Comparison of ENCODE assay signal across 31 cellular contexts in genomic region chr1:56777972-56778371, GRCh38. TPM values are rescaled to one million over a fixed set of nuclear protein-coding genes. Genes with fewer than 3 reads are reported as not detected.
"Had no signal": no experiment of that assay in that cellular context is flagged by ENCODE, and none has a peak within 500 bp of the region (broad histone marks: within the 10 kb centered on the region; RNA-seq: fewer than 3 reads in every experiment).

No MANE protein-coding gene starts in this region.

- H2AFZ ChIP-seq: parathyroid adenoma had no signal

- H3K4me3 ChIP-seq: ovary, psoas muscle, skin epidermis, smooth muscle cell, spleen, suprapubic skin, testis, tibial artery, transverse colon, upper lobe of right lung, uterus had no signal

- H3K36me3 ChIP-seq: ovary, spleen, suprapubic skin, tibial artery, transverse colon, upper lobe of right lung, uterus had no signal

- H3K9ac ChIP-seq: parathyroid adenoma had no signal

- H3K79me2 ChIP-seq: parathyroid adenoma had no signal

- H3K4me1 ChIP-seq: psoas muscle, suprapubic skin, testis, tibial artery, transverse colon, upper lobe of right lung, uterus had no signal

- H3K9me3 ChIP-seq: ovary, psoas muscle, spleen, suprapubic skin, testis, tibial artery, transverse colon, upper lobe of right lung, uterus had no signal

- H3K4me2 ChIP-seq: smooth muscle cell had no signal

- ATAC-seq: naive thymus-derived CD8-positive, alpha-beta T cell; natural killer cell treated with Interleukin-12 subunit alpha and Interleukin-12 subunit beta and Interleukin-15 and Interleukin-18, amount 100 ng/mL, for 72 hours; right cardiac atrium; sciatic nerve; stimulated activated memory B cell treated with anti-CD40 and anti-IgM and Interleukin-4, amounts not matched to agents 10 μg/mL and 1 μg/mL and 100 μg/mL, for 72 hours; stimulated activated naive CD8-positive, alpha-beta T cell treated with anti-CD3 and anti-CD28 coated beads, Interleukin-15, amount 100 ng/mL, for 72 hours; stimulated activated naive CD8-positive, alpha-beta T cell treated with anti-CD3 and anti-CD28 coated beads, Interleukin-15, Interleukin-2, amounts not matched to agents 100 U/mL and 50 U/mL, for 24 hours; upper lobe of right lung had no signal

- H3K27ac ChIP-seq: ovary, parathyroid adenoma, psoas muscle, skin epidermis, spleen, suprapubic skin, testis, tibial artery, transverse colon, upper lobe of right lung, uterus had no signal

- H3K27me3 ChIP-seq: ovary, spleen, suprapubic skin, testis, tibial artery, transverse colon, upper lobe of right lung, uterus had no signal

- DNase-seq: naive thymus-derived CD8-positive, alpha-beta T cell; nephron progenitor cell; occipital lobe; ovary; posterior cingulate gyrus; psoas muscle; right cardiac atrium; spleen; stimulated activated CD4-positive, alpha-beta T cell treated with anti-CD3 and anti-CD28 coated beads, Interleukin-12 subunit alpha, Interleukin-12 subunit beta, amount 100 ng/mL, for 4 hours; stimulated activated CD4-positive, alpha-beta T cell treated with anti-CD3 and anti-CD28 coated beads, Interleukin-1b, Interleukin-23, amount 100 ng/mL, for 48 hours; stimulated activated CD4-positive, alpha-beta T cell treated with anti-CD3 and anti-CD28 coated beads, Interleukin-4, amount 100 ng/mL, for 1 hour; stimulated activated CD4-positive, alpha-beta T cell treated with anti-CD3 and anti-CD28 coated beads, Interleukin-4, amount 100 ng/mL, for 4 hours; stimulated activated CD8-positive, alpha-beta memory T cell treated with anti-CD3 and anti-CD28 coated beads, Interleukin-4, amount 100 ng/mL, for 48 hours; stimulated activated naive CD4-positive, alpha-beta T cell; stimulated activated naive CD8-positive, alpha-beta T cell treated with anti-CD3 and anti-CD28 coated beads, Interleukin-15, amount 100 ng/mL, for 72 hours; stimulated activated naive CD8-positive, alpha-beta T cell treated with anti-CD3 and anti-CD28 coated beads, Interleukin-15, Interleukin-2, amounts not matched to agents 100 U/mL and 50 U/mL, for 24 hours; substantia nigra; testis; tibial artery; transverse colon; upper lobe of right lung; uterus had no signal

RNA-seq across cellular contexts. Expression of gene FYB2, which starts 41.2 kb away (rescaled TPM):
- total RNA-seq: naive thymus-derived CD8-positive, alpha-beta T cell; natural killer cell treated with Interleukin-12 subunit alpha and Interleukin-12 subunit beta and Interleukin-15 and Interleukin-18, amount 100 ng/mL, for 72 hours; neural crest cell; osteoblast; sciatic nerve; spleen had no signal
- polyA plus RNA-seq: naive thymus-derived CD8-positive, alpha-beta T cell; spleen had no signal
